Comparison of ENCODE assay signal across 1 cellular context in genomic region chr17:10807704-10808128, GRCh38.
TF ChIP-seq lines count a peak whose summit lies in the region.

No MANE protein-coding gene starts in this region.

TF ChIP-seq in K562, 482 proteins besides CTCF, POLR2A, EP300 and RAD21 (continued from another document):
- no peak for TF ChIP-seq MNT (conservative IDR thresholded peaks at IDR 0.05)
- no peak for TF ChIP-seq CHCHD3 (CRISPR knock-in tag; IDR thresholded peaks at IDR 0.05)
- TF ChIP-seq SRSF7 (optimal IDR thresholded peaks at IDR 0.05; ENCODE audit: low read depth, low read length), result no peak
